Comparison of ENCODE assay signal across 11 cellular contexts in the genomic region with DNA sequence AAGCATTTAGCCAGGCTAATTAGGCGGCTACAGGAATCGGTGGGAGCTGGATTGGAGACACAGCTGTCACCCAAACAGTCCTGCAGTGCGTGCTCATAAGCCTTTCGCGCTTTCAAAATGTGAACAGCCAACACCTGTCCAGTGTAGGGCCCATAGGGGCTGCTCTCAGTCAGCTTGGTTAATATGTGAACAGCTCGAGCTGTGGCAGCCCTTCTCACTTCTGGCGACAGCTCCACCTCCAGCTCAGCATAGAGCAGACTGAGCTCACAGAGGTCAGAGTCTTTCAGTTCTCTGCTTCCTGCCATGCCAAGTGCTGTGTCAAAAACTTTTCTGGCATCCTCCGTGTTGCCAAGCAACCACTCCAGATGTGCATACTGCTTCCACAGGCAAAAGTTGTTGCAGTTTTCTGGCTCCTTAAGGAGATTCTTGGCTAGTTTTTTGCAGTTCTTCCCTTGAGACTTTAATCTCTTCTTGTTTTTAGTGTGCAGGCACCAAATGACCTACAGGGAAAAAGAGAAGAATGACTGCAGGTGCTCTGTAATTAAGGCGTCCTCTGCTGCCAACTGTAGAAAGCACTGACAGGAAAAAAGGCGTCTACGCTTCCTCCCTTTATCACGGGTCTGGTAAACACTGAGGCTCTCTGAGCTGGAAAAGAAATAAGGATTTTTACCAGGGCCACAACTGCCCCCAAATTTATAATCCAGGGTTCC. TPM values are rescaled to one million over a fixed set of nuclear protein-coding genes. Genes with fewer than 3 reads are reported as not detected.
A peak's percentile ranks its signal among the peaks of the same experiment; 100 is the strongest.
DNase-seq lines count a peak whose midpoint lies in the region; ATAC-seq and TF ChIP-seq lines count a peak whose summit lies in the region.
"Had no signal": no experiment of that assay in that cellular context is flagged by ENCODE, and none has a peak within 500 bp of the region (broad histone marks: within the 10 kb centered on the region; RNA-seq: fewer than 3 reads in every experiment).

No MANE protein-coding gene starts in this region.

- no peak overlapping the region for H3K4me3 Mint-ChIP-seq in natural killer cell
- no peak overlapping the region for H3K4me3 Mint-ChIP-seq in T-cell
- H3K4me3 Mint-ChIP-seq: activated T-cell treated with anti-CD3 and anti-CD28 coated beads, Interleukin-2, amount 50 U/mL, for 72 hours had no signal

- TF ChIP-seq POLR2A in prostate gland (IDR thresholded peaks at IDR 0.05): no peak

- H3K9ac ChIP-seq in smooth muscle cell (ENCODE audit: low read depth): no peak overlapping the region

- no peaks in the 10 kb centered on the region for H4K20me1 ChIP-seq in PC-9 (ENCODE audit: insufficient read depth)
- H4K20me1 ChIP-seq in smooth muscle cell (ENCODE audit: low read depth): no peaks in the 10 kb centered on the region

- H3K79me2 ChIP-seq in PC-9 (ENCODE audit: low read depth) (no peaks in the 10 kb centered on the region), smooth muscle cell (ENCODE audit: low read depth) (no peaks in the 10 kb centered on the region)

- H3K27ac ChIP-seq in PC-9: no peak overlapping the region
- no peak overlapping the region for H3K27ac ChIP-seq in smooth muscle cell (ENCODE audit: low read depth)
- H3K27ac ChIP-seq in prostate gland: no peak overlapping the region
- H3K27ac ChIP-seq: esophagus squamous epithelium had no signal

- intact Hi-C loops in natural killer cell (cut with micrococcal nuclease) (loop anchor here (1.0 kb wide), 1 partner anchor 408 kb away; no protein-coding TSS in a partner anchor), PC-9 (cut with micrococcal nuclease; ENCODE audit: unreplicated experiment) (no loop called here), prostate gland (cut with DNase I) (no loop called here)

- H3K27me3 Mint-ChIP-seq in natural killer cell (ENCODE audit: low read depth in 2 of 2) (no peaks in the 10 kb centered on the region), T-cell (no peaks in the 10 kb centered on the region)
- H3K27me3 Mint-ChIP-seq: naive B cell had no signal

- H3K4me1 ChIP-seq in PC-9 (replicated peaks; ENCODE audit: insufficient read depth) (no peaks in the 10 kb centered on the region), smooth muscle cell (ENCODE audit: low read depth) (no peaks in the 10 kb centered on the region), prostate gland (replicated peaks) (no peaks in the 10 kb centered on the region)
- H3K4me1 ChIP-seq: esophagus squamous epithelium had no signal

- WGBS in smooth muscle cell (ENCODE audit: low lambda C conversion rate): 95% methylated on average over 12 of the region's 12 CpGs
- 78% methylated on average over 12 of the region's 12 CpGs for WGBS in prostate gland

- DNase-seq in GM19240 (ENCODE audit: insufficient read length, low spot score) (peak; percentile 16), NCI-H69 (lab: John Stamatoyannopoulos, UW) (peak; percentile 70), natural killer cell (no peak), PC-9 (no peak), smooth muscle cell (lab: John Stamatoyannopoulos, UW; ENCODE audit: unreplicated experiment) (no peak), prostate gland (ENCODE audit: low spot score) (no peak), T-cell (no peak)
- DNase-seq: activated T-cell treated with anti-CD3 and anti-CD28 coated beads, Interleukin-2, amount 50 U/mL, for 72 hours; esophagus squamous epithelium; naive B cell had no signal

- H3F3A ChIP-seq in PC-9 (ENCODE audit: insufficient read depth, low read depth): no peaks in the 10 kb centered on the region
- H3F3A ChIP-seq in smooth muscle cell (ENCODE audit: low read depth): no peaks in the 10 kb centered on the region

- ATAC-seq in HG02840 (IDR thresholded peaks at IDR 0.05; ENCODE audit: low FRiP score, unreplicated experiment) (peak; percentile 97), natural killer cell (peak; percentile 91 to 98 (median 93)), T-cell (replicated peaks in 1 of 4) (no peak)

- no peaks in the 10 kb centered on the region for H3K27me3 ChIP-seq in PC-9 (ENCODE audit: insufficient read depth, low read depth)
- H3K27me3 ChIP-seq in smooth muscle cell (ENCODE audit: low read depth): no peaks in the 10 kb centered on the region
- no peaks in the 10 kb centered on the region for H3K27me3 ChIP-seq in prostate gland (replicated peaks; ENCODE audit: insufficient read depth)
- H3K27me3 ChIP-seq: esophagus squamous epithelium had no signal

- H3K4me1 Mint-ChIP-seq in natural killer cell: peaks cover 0 to 6% of the 10 kb centered on the region in 2 donors
- peaks cover 0 to 3% (median 0%) of the 10 kb centered on the region in 3 donors for H3K4me1 Mint-ChIP-seq in T-cell
- H3K4me1 Mint-ChIP-seq: naive B cell had no signal

- CTCF ChIA-PET in PC-9 (lab: Charles Lee) (interaction anchor here (0.6 kb wide), 1 partner anchor 108 kb away, joined by 4 read pairs; no protein-coding TSS in a partner anchor), T-cell (lab: Charles Lee) (interaction anchor here in 1 of 2 donors (0.5 kb wide), 1 partner anchor 189 kb away, joined by 3 read pairs; no protein-coding TSS in a partner anchor)

- H3K9me2 ChIP-seq in PC-9 (ENCODE audit: insufficient read depth): no peaks in the 10 kb centered on the region

- POLR2A ChIA-PET in PC-9 (lab: Charles Lee; ENCODE audit: unreplicated experiment) (no interaction called here), T-cell (lab: Charles Lee) (no interaction called here)

- H3K27ac Mint-ChIP-seq in natural killer cell (peak overlapping the region; percentile 16), T-cell (no peak overlapping the region)
- H3K27ac Mint-ChIP-seq: activated T-cell treated with anti-CD3 and anti-CD28 coated beads, Interleukin-2, amount 50 U/mL, for 72 hours had no signal

- no peak overlapping the region for H3K4me3 ChIP-seq in PC-9
- no peak overlapping the region for H3K4me3 ChIP-seq in smooth muscle cell
- H3K4me3 ChIP-seq in prostate gland: no peak overlapping the region
- H3K4me3 ChIP-seq: esophagus squamous epithelium had no signal

- H3K9me3 Mint-ChIP-seq in natural killer cell (no peaks in the 10 kb centered on the region), T-cell (no peaks in the 10 kb centered on the region)
- H3K9me3 Mint-ChIP-seq: activated T-cell treated with anti-CD3 and anti-CD28 coated beads, Interleukin-2, amount 50 U/mL, for 72 hours; naive B cell had no signal

- TF ChIP-seq CTCF in natural killer cell (IDR thresholded peaks at IDR 0.05) (no peak), PC-9 (conservative IDR thresholded peaks at IDR 0.05) (no peak), smooth muscle cell (IDR thresholded peaks at IDR 0.05; ENCODE audit: borderline replicate concordance, insufficient read depth, poor library complexity, severe bottlenecking) (no peak), prostate gland (IDR thresholded peaks at IDR 0.05) (no peak)

- H3K4me2 ChIP-seq in PC-9: no peak overlapping the region
- H3K4me2 ChIP-seq in smooth muscle cell: no peak overlapping the region

- no peaks in the 10 kb centered on the region for H3K36me3 ChIP-seq in PC-9 (ENCODE audit: low read depth)
- no peaks in the 10 kb centered on the region for H3K36me3 ChIP-seq in smooth muscle cell (ENCODE audit: low read depth)
- H3K36me3 ChIP-seq in prostate gland: peaks cover 3 to 5% of the 10 kb centered on the region in 2 donors

- H2AFZ ChIP-seq in PC-9 (no peak overlapping the region), smooth muscle cell (ENCODE audit: low read depth) (no peak overlapping the region)

- BruUV-seq in PC-9 (replicated peaks; lab: Mats Ljungman, UMichigan): no TSS peak

- H3K36me3 Mint-ChIP-seq in natural killer cell: peaks cover 13% of the 10 kb centered on the region
- H3K36me3 Mint-ChIP-seq in T-cell: peaks cover 49% of the 10 kb centered on the region

- no peaks in the 10 kb centered on the region for H3K9me3 ChIP-seq in PC-9 (ENCODE audit: insufficient read depth, low read depth)
- no peaks in the 10 kb centered on the region for H3K9me3 ChIP-seq in smooth muscle cell (replicated peaks; ENCODE audit: low read depth)
- no peaks in the 10 kb centered on the region for H3K9me3 ChIP-seq in prostate gland
- H3K9me3 ChIP-seq: esophagus squamous epithelium had no signal

RNA-seq across cellular contexts. Expression of a gene that starts 32.4 kb away (rescaled TPM):
- total RNA-seq in natural killer cell (10 to 100 TPM; 84.1 to 97.1 (median 93.1) TPM), PC-9 (2021) (50.8 and 55.4 TPM in 2 replicates), smooth muscle cell (151 and 185 TPM in 2 replicates), prostate gland (10 to 100 TPM; 77.4 to 94.3 TPM), T-cell (10 to 100 TPM; 50.7 to 67.9 (median 53.3) TPM)
- polyA plus RNA-seq in smooth muscle cell: 163 and 172 TPM in 2 replicates

RNA-seq across cellular contexts. Expression of a gene that starts 42.9 kb away (rescaled TPM):
- total RNA-seq in natural killer cell (10 to 100 TPM; 32.6 to 46.3 (median 40.7) TPM), PC-9 (2021) (6.5 and 10.1 TPM in 2 replicates), smooth muscle cell (7.5 and 8.0 TPM in 2 replicates), prostate gland (10 to 100 TPM; 18.8 to 21.5 TPM), T-cell (10 to 100 TPM; 20.5 to 26.7 (median 23.1) TPM)
- polyA plus RNA-seq in smooth muscle cell: 9.9 and 17.5 TPM in 2 replicates

Comparison
In these comparisons a context has a peak if more than half of its experiments do, and no peak if none do; other contexts are left out.
1. DNase-seq: peak in GM19240 (single experiment) and NCI-H69 (single experiment); none in natural killer cell (single experiment), PC-9 (0 of 2), smooth muscle cell (single experiment), prostate gland (single experiment) and T-cell (0 of 34).
2. ATAC-seq: peak in HG02840 (single experiment) and natural killer cell (3 of 3); none in T-cell (0 of 4).
3. H3K27ac Mint-ChIP-seq: peak in natural killer cell (2 of 2); none in T-cell (0 of 2).